22 cellular contexts compared by ENCODE assay signal in the genomic region with DNA sequence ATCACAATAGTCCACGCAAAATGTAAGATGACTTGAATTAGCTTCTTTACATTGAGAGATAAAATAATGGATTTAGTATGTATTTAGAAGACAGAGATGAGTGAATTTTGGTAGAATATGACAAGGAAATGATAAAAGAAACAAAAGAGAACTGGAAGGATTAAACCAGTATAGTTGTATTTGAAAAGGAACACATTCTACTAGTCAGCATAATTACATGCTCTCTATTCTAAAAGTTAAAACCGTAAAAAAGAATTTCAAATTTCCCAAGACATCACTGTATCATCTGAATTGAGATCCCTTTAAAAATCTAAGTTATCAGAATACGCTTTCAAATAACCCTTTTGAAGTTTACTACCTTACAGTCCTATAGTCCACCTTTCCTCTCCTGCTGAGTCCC.
DNase-seq lines count a peak whose midpoint lies in the region; ATAC-seq, FAIRE-seq and TF ChIP-seq lines count a peak whose summit lies in the region.
"Had no signal": no experiment of that assay in that cellular context is flagged by ENCODE, and none has a peak within 500 bp of the region (broad histone marks: within the 10 kb centered on the region; RNA-seq: fewer than 3 reads in every experiment).

No MANE protein-coding gene starts in this region.

- ATAC-seq in HepG2 = no peak
- no peak for ATAC-seq in right lobe of liver
- ATAC-seq: GM12878 had no signal

- H3K4me3 ChIP-seq in HepG2 (replicated peaks in 1 of 3; ENCODE audit: insufficient read depth in 1 of 3, low read depth in 2 of 3, low read length in 3 of 3) (no peak overlapping the region), right lobe of liver (no peak overlapping the region), Karpas-422 (ENCODE audit: low read length) (no peak overlapping the region), SU-DHL-6 (ENCODE audit: insufficient read depth, low read length, poor library complexity, severe bottlenecking) (no peak overlapping the region), neuron (ENCODE audit: low read length) (no peak overlapping the region)
- H3K4me3 ChIP-seq: BLaER1, GM12878 had no signal

- no peak overlapping the region for H3K27ac ChIP-seq in HepG2 (ENCODE audit: extremely low read length, insufficient read depth, low read length)
- H3K27ac ChIP-seq in right lobe of liver = no peak overlapping the region
- H3K27ac ChIP-seq in Karpas-422 (ENCODE audit: low read length) = no peak overlapping the region
- no peak overlapping the region for H3K27ac ChIP-seq in SU-DHL-6 (ENCODE audit: low read depth, low read length)
- H3K27ac ChIP-seq: 22Rv1, BLaER1 had no signal

- WGBS in HepG2 (ENCODE audit: low lambda C conversion rate) = 41% methylated on average over 3 of the region's 3 CpGs
- WGBS in right lobe of liver (ENCODE audit: insufficient coverage, low coverage, low lambda C conversion rate, missing lambda C conversion rate) = 79% methylated on average over 2 of the region's 3 CpGs

- BruUV-seq in HepG2 (replicated peaks; lab: Mats Ljungman, UMichigan) = no TSS peak

- no peak for TF ChIP-seq RAD21 in HepG2 (CRISPR knock-in tag; IDR thresholded peaks at IDR 0.05)

- H3K4me2 ChIP-seq in HepG2 (ENCODE audit: low read depth, low read length) = no peak overlapping the region
- no peak overlapping the region for H3K4me2 ChIP-seq in Karpas-422 (ENCODE audit: low read depth, low read length, poor library complexity, severe bottlenecking)
- H3K4me2 ChIP-seq in SU-DHL-6 (ENCODE audit: low read depth, low read length, poor library complexity, severe bottlenecking) = no peak overlapping the region
- H3K4me2 ChIP-seq: BLaER1 had no signal

- POLR2A ChIA-PET in HepG2 (lab: Yijun Ruan, JAX) = no interaction called here

- H3K4me1 ChIP-seq in HepG2 (ENCODE audit: insufficient read depth, low read length) (peaks cover 19% of the 10 kb centered on the region), right lobe of liver (no peaks in the 10 kb centered on the region), Karpas-422 (ENCODE audit: low read length) (no peaks in the 10 kb centered on the region), neuron (ENCODE audit: insufficient read depth, low read length) (no peaks in the 10 kb centered on the region)
- H3K4me1 ChIP-seq: BE2C, BLaER1 had no signal

- H3K36me3 ChIP-seq in HepG2 (replicated peaks in 1 of 2; ENCODE audit: control insufficient read depth in 1 of 2, insufficient read depth in 2 of 2, low read length in 2 of 2) (no peaks in the 10 kb centered on the region), right lobe of liver (no peaks in the 10 kb centered on the region), Karpas-422 (ENCODE audit: insufficient read depth, low read length) (no peaks in the 10 kb centered on the region), SU-DHL-6 (ENCODE audit: low read length) (no peaks in the 10 kb centered on the region), neuron (ENCODE audit: insufficient read depth, low read length) (no peaks in the 10 kb centered on the region)
- H3K36me3 ChIP-seq: BE2C, BLaER1 had no signal

- TF ChIP-seq POLR2A in HepG2 (IDR thresholded peaks at IDR 0.05; ENCODE audit: insufficient read depth in 1 of 2, low read depth in 2 of 2, low read length in 2 of 2) = no peak
- no peak for TF ChIP-seq POLR2A in right lobe of liver (IDR thresholded peaks at IDR 0.05)

- TF ChIP-seq CTCF in HepG2 (CRISPR knock-in tag; IDR thresholded peaks at IDR 0.05) = no peak
- no peak for TF ChIP-seq CTCF in right lobe of liver (IDR thresholded peaks at IDR 0.05)
- TF ChIP-seq CTCF in SU-DHL-6 (IDR thresholded peaks at IDR 0.05; ENCODE audit: insufficient read depth, low read length, poor library complexity, severe bottlenecking) = no peak

- no peaks in the 10 kb centered on the region for H3K27me3 ChIP-seq in HepG2 (ENCODE audit: control insufficient read depth in 1 of 2, insufficient read depth in 2 of 2, low read length in 2 of 2)
- no peaks in the 10 kb centered on the region for H3K27me3 ChIP-seq in right lobe of liver
- H3K27me3 ChIP-seq in Karpas-422 (ENCODE audit: low read length) = no peaks in the 10 kb centered on the region
- no peaks in the 10 kb centered on the region for H3K27me3 ChIP-seq in SU-DHL-6 (ENCODE audit: low read length)
- no peaks in the 10 kb centered on the region for H3K27me3 ChIP-seq in neuron (ENCODE audit: insufficient read depth, low read length)
- H3K27me3 ChIP-seq: BE2C, BLaER1 had no signal

- H3F3A ChIP-seq in SU-DHL-6 (ENCODE audit: insufficient read depth) = no peaks in the 10 kb centered on the region

- TF ChIP-seq EP300 in HepG2 (IDR thresholded peaks at IDR 0.05; ENCODE audit: low read depth in 2 of 2, low read length in 2 of 2) = no peak
- TF ChIP-seq EP300 in HepG2 (CRISPR knock-in tag; IDR thresholded peaks at IDR 0.05; ENCODE audit: borderline replicate concordance) = no peak

- H3K9me2 ChIP-seq in Karpas-422 (replicated peaks; ENCODE audit: insufficient read depth, low read length) (no peaks in the 10 kb centered on the region), SU-DHL-6 (replicated peaks; ENCODE audit: insufficient read depth, low read length) (no peaks in the 10 kb centered on the region)

- CTCF ChIA-PET in HepG2 (lab: Yijun Ruan, JAX; ENCODE audit: low intra/inter-chr PET ratio, low total read pairs) = no interaction called here

- intact Hi-C loops in HepG2 (cut with micrococcal nuclease; ENCODE audit: unreplicated experiment) (no loop called here), right lobe of liver (cut with DNase I) (no loop called here)

- H2AFZ ChIP-seq in HepG2 (ENCODE audit: low read length) (no peak overlapping the region), Karpas-422 (ENCODE audit: low read length) (peak overlapping the region; percentile 57), SU-DHL-6 (ENCODE audit: low read depth, low read length, severe bottlenecking) (peak overlapping the region; percentile 82), neuron (ENCODE audit: low read depth, low read length) (peak overlapping the region; percentile 36)

- no peak for DNase-seq in HepG2 (ENCODE audit: low spot score)
- no peak for DNase-seq in right lobe of liver
- no peak for DNase-seq in Karpas-422
- no peak for DNase-seq in NOMO-1 treated with dmso at 0.1 percent for 144 hours (lab: John Stamatoyannopoulos, UW; ENCODE audit: unreplicated experiment)
- DNase-seq in RPMI8226 = no peak
- DNase-seq in pons (ENCODE audit: low spot score) = no peak
- DNase-seq: ACHN; BE2C; C1 segment of cervical spinal cord; CD4-positive, alpha-beta memory T cell; CD4-positive, CD25-positive, alpha-beta regulatory T cell; CD8-positive, alpha-beta memory T cell; COR-L47; DMS79 treated with DMSO at 0.1 percent for 48 hours had no signal

- H3K79me2 ChIP-seq in HepG2 (ENCODE audit: insufficient read depth, low read length) (no peaks in the 10 kb centered on the region), Karpas-422 (ENCODE audit: low read length) (no peaks in the 10 kb centered on the region), SU-DHL-6 (ENCODE audit: insufficient read depth, low read length) (no peaks in the 10 kb centered on the region)

- H4K20me1 ChIP-seq in HepG2 (ENCODE audit: insufficient read depth, low read length) = no peaks in the 10 kb centered on the region
- no peaks in the 10 kb centered on the region for H4K20me1 ChIP-seq in Karpas-422 (ENCODE audit: insufficient read depth, low read depth, low read length)
- no peaks in the 10 kb centered on the region for H4K20me1 ChIP-seq in SU-DHL-6 (ENCODE audit: low read depth, low read length)
- H4K20me1 ChIP-seq: BLaER1 had no signal

- no peak overlapping the region for H3K9ac ChIP-seq in HepG2 (ENCODE audit: insufficient read depth, low read depth, low read length)
- H3K9ac ChIP-seq in Karpas-422 (ENCODE audit: low read length) = no peak overlapping the region
- no peak overlapping the region for H3K9ac ChIP-seq in SU-DHL-6 (ENCODE audit: low read length)
- H3K9ac ChIP-seq: BLaER1 had no signal

- H3K9me3 ChIP-seq in HepG2 (ENCODE audit: low read length) (no peaks in the 10 kb centered on the region), right lobe of liver (no peaks in the 10 kb centered on the region), Karpas-422 (ENCODE audit: low read length) (peaks cover 4% of the 10 kb centered on the region), SU-DHL-6 (ENCODE audit: insufficient read depth, low read length) (no peaks in the 10 kb centered on the region), neuron (ENCODE audit: low read length) (no peaks in the 10 kb centered on the region)
- H3K9me3 ChIP-seq: BE2C, BLaER1 had no signal

- in situ Hi-C loops in HepG2 (cut with HindIII; ENCODE audit: extremely low pct_ligation_motif_present, low pct_unique_long_range_greater_than_20kb) = no loop called here

- FAIRE-seq in HepG2 (lab: Jason Lieb, UNC) = no peak
- FAIRE-seq: G401.6, GM12878, GM12892, GM18507 had no signal

TF ChIP-seq in HepG2, 621 proteins besides CTCF, POLR2A, EP300 and RAD21:
- peak; percentile 55 to 73 for TF ChIP-seq MAFK (conservative IDR thresholded peaks at IDR 0.05 in 1 of 2, IDR thresholded peaks at IDR 0.05 in 1 of 2; ENCODE audit: low read length in 2 of 2)
- TF ChIP-seq MAFF (IDR thresholded peaks at IDR 0.05; ENCODE audit: low read depth, low read length) = peak; percentile 61
- TF ChIP-seq ZNF766 (CRISPR knock-in tag; IDR thresholded peaks at IDR 0.05; ENCODE audit: borderline replicate concordance) = no peak
